In genomic region chr19:10000171-10000826, GRCh38 we compare ENCODE assay signal across 8 cellular contexts. TPM values are rescaled to one million over a fixed set of nuclear protein-coding genes. Genes with fewer than 3 reads are reported as not detected.
A peak's percentile ranks its signal among the peaks of the same experiment; 100 is the strongest.
DNase-seq lines count a peak whose midpoint lies in the region; ATAC-seq, FAIRE-seq and TF ChIP-seq lines count a peak whose summit lies in the region.

No MANE protein-coding gene starts in this region.

- H3K9me3 ChIP-seq in BE2C (peaks cover 3% of the 10 kb centered on the region; the same call in 1 of the 2 replicates), thyroid gland (no peaks in the 10 kb centered on the region)

- H3K27me3 ChIP-seq in BE2C, result peaks cover 2% of the 10 kb centered on the region; the same call in 1 of the 2 replicates
- H3K27me3 ChIP-seq in thyroid gland, result no peaks in the 10 kb centered on the region

- H3K27ac ChIP-seq in thyroid gland, result no peak overlapping the region

- intact Hi-C loops in thyroid gland (cut with DNase I), result loop anchor here (5.0 kb wide), 1 partner anchor 68 kb away; no protein-coding TSS in a partner anchor

- H3K4me1 ChIP-seq in BE2C (no peaks in the 10 kb centered on the region), thyroid gland (no peaks in the 10 kb centered on the region)

- no peak overlapping the region for H3K4me3 ChIP-seq in BE2C (ENCODE audit: low read depth, low read length)
- no peak overlapping the region for H3K4me3 ChIP-seq in thyroid gland (replicated peaks in 1 of 3)

- ATAC-seq in omental fat pad (ENCODE audit: low FRiP score) (peak; percentile 56), HG02938 (IDR thresholded peaks at IDR 0.05; ENCODE audit: unreplicated experiment) (no peak)

- DNase-seq in BE2C, result peak; percentile 80
- DNase-seq in H54 (ENCODE audit: insufficient read length, low spot score), result peak; percentile 78
- DNase-seq in OCI-M1 (lab: John Stamatoyannopoulos, UW), result peak; percentile 85
- peak; percentile 60 for DNase-seq in activated T-cell treated with anti-CD3 and anti-CD28 coated beads for 48 hours (ENCODE audit: low read depth)
- peak; percentile 56 for DNase-seq in fibroblast of gingiva (ENCODE audit: low read depth)
- peak; percentile 47 for DNase-seq in omental fat pad (ENCODE audit: low spot score)
- peak; percentile 72 to 76 for DNase-seq in thyroid gland

- no peak for TF ChIP-seq POLR2A in H54 (IDR thresholded peaks at IDR 0.05; ENCODE audit: low read depth, low read length)
- TF ChIP-seq POLR2A in thyroid gland (IDR thresholded peaks at IDR 0.05), result no peak

- no peaks in the 10 kb centered on the region for H3K36me3 ChIP-seq in BE2C
- no peaks in the 10 kb centered on the region for H3K36me3 ChIP-seq in thyroid gland

- TF ChIP-seq CTCF in BE2C (IDR thresholded peaks at IDR 0.05; ENCODE audit: low read depth, low read length) (peak; percentile 92), omental fat pad (IDR thresholded peaks at IDR 0.05) (no peak), thyroid gland (IDR thresholded peaks at IDR 0.05) (peak; percentile 37 to 75 (median 52))

- FAIRE-seq in H54 (lab: Jason Lieb, UNC), result no peak

- WGBS in thyroid gland, 2 donors, result 13% methylated on average over 11 to 16 of the region's 16 CpGs

RNA-seq across cellular contexts. Expression of gene COL5A3, which starts 10.0 kb away (rescaled TPM):
- not detected for polyA plus RNA-seq in BE2C (2012; ENCODE audit: insufficient read depth, insufficient read length, low read depth)
- total RNA-seq in omental fat pad (10 to 100 TPM; 11.5 to 74.1 (median 25.0) TPM), thyroid gland (10 to 100 TPM in 1 of 4 donors, 1 to 10 TPM in 3; 2.0 to 10.1 (median 5.3) TPM)

RNA-seq across cellular contexts. Expression of gene RDH8, which starts 13.0 kb away (rescaled TPM):
- not detected for polyA plus RNA-seq in BE2C (2012; ENCODE audit: insufficient read depth, insufficient read length, low read depth)
- total RNA-seq in omental fat pad (not detected), thyroid gland (not detected)

Comparison
In these comparisons a context has a peak if more than half of its experiments do, and no peak if none do; other contexts are left out.
1. CTCF ChIP-seq: peak in BE2C (single experiment) and thyroid gland (6 of 6); none in omental fat pad (0 of 3).
2. Peak in every context shown above with its lines, with median percentiles within 50 percentile points of each other: DNase-seq.